Comparison of ENCODE assay signal across 23 cellular contexts in genomic region chr2:189104926-189105325, GRCh38.
DNase-seq lines count a peak whose midpoint lies in the region; ATAC-seq, FAIRE-seq and TF ChIP-seq lines count a peak whose summit lies in the region.
"Had no signal": no experiment of that assay in that cellular context is flagged by ENCODE, and none has a peak within 500 bp of the region (broad histone marks: within the 10 kb centered on the region; RNA-seq: fewer than 3 reads in every experiment).

No MANE protein-coding gene starts in this region.

- no peaks in the 10 kb centered on the region for H4K20me1 ChIP-seq in GM12878 (ENCODE audit: control insufficient read depth, insufficient read depth)

- in situ Hi-C loops in GM12878 (cut with MboI), result no loop called here

- POLR2A ChIA-PET in MCF 10A (lab: Yijun Ruan, JAX) (no interaction called here), GM12878 (lab: Charles Lee) (no interaction called here), HEK293T (lab: Yijun Ruan, JAX) (no interaction called here)

- CTCF ChIA-PET in MCF 10A (lab: Yijun Ruan, JAX), result interaction anchor here (1.6 to 2.9 kb wide), 2 partner anchors 10 to 11 kb away, joined by 4 to 18 read pairs; no protein-coding TSS in a partner anchor
- CTCF ChIA-PET in GM12878 (lab: Yijun Ruan, JAX), result interaction anchor here (0.8 to 2.4 kb wide), 3 partner anchors 9 to 38 kb away, joined by 3 to 16 read pairs (median 3); no protein-coding TSS in a partner anchor
- CTCF ChIA-PET in HEK293T (lab: Yijun Ruan, JAX), result no interaction called here

- H3K9me3 Mint-ChIP-seq in MCF 10A (ENCODE audit: unreplicated experiment), result no peaks in the 10 kb centered on the region
- H3K9me3 Mint-ChIP-seq: activated CD4-positive, alpha-beta memory T cell treated with anti-CD3 and anti-CD28 coated beads, Interleukin-2, amount 10 ng/mL, durations not matched to agents 7 days and 5 days; activated naive CD4-positive, alpha-beta T cell treated with anti-CD3 and anti-CD28 coated beads, Interleukin-2, amount 50 U/mL, for 24 hours; activated T-cell treated with anti-CD3 and anti-CD28 coated beads, Interleukin-2, amount 50 U/mL, for 24 hours; stimulated activated naive B cell treated with anti-CD40 and anti-IgM and Interleukin-4, amounts not matched to agents 10 μg/mL and 1 μg/mL and 100 μg/mL, for 72 hours had no signal

- H3K36me3 ChIP-seq in breast epithelium (no peaks in the 10 kb centered on the region), GM12878 (ENCODE audit: control insufficient read depth in 2 of 2, insufficient read depth in 2 of 2, low read length in 1 of 2) (no peaks in the 10 kb centered on the region), thoracic aorta (no peaks in the 10 kb centered on the region)
- H3K36me3 ChIP-seq: cardiac muscle cell, left lung had no signal

- H3K4me2 ChIP-seq in GM12878 (ENCODE audit: control insufficient read depth, insufficient read depth), result no peak overlapping the region

- H3K4me3 ChIP-seq in breast epithelium (no peak overlapping the region), GM12878 (no peak overlapping the region), fibroblast of pulmonary artery (replicated peaks; ENCODE audit: low read depth, low read length) (no peak overlapping the region), thoracic aorta (peak overlapping the region; percentile 8)
- H3K4me3 ChIP-seq: cardiac muscle cell, left lung, tibial nerve had no signal

- no peak overlapping the region for H3K27ac Mint-ChIP-seq in MCF 10A (ENCODE audit: low read depth, unreplicated experiment)
- H3K27ac Mint-ChIP-seq: activated CD4-positive, alpha-beta memory T cell treated with anti-CD3 and anti-CD28 coated beads, Interleukin-2, amount 10 ng/mL, durations not matched to agents 7 days and 5 days; activated naive CD4-positive, alpha-beta T cell treated with anti-CD3 and anti-CD28 coated beads, Interleukin-2, amount 50 U/mL, for 24 hours; activated T-cell treated with anti-CD3 and anti-CD28 coated beads, Interleukin-2, amount 50 U/mL, for 24 hours; stimulated activated naive B cell treated with anti-CD40 and anti-IgM and Interleukin-4, amounts not matched to agents 10 μg/mL and 1 μg/mL and 100 μg/mL, for 72 hours had no signal

- H3K79me2 ChIP-seq in GM12878 (ENCODE audit: control insufficient read depth, insufficient read depth, low read length), result no peaks in the 10 kb centered on the region

- peak in 1 of 2 experiments; percentile 56; a peak in 1 of 4 replicates for TF ChIP-seq EP300 in GM12878 (IDR thresholded peaks at IDR 0.05; ENCODE audit: borderline replicate concordance in 1 of 2, control insufficient read depth in 1 of 2, low read depth in 2 of 2, low read length in 2 of 2)

- peak; percentile 67 for ATAC-seq in GM12878
- ATAC-seq in thoracic aorta (ENCODE audit: insufficient number of reproducible peaks, low FRiP score, low read depth), result no peak
- no peak for ATAC-seq in HG03025 (IDR thresholded peaks at IDR 0.05; ENCODE audit: low FRiP score, unreplicated experiment)
- ATAC-seq: left lung; stimulated activated naive B cell treated with anti-CD40 and anti-IgM and Interleukin-4, amounts not matched to agents 10 μg/mL and 1 μg/mL and 100 μg/mL, for 72 hours had no signal

- no peak for TF ChIP-seq POLR2A in breast epithelium (IDR thresholded peaks at IDR 0.05)
- no peak for TF ChIP-seq POLR2A in GM12878 (IDR thresholded peaks at IDR 0.05; ENCODE audit: low read depth, low read length)

- H3K27ac ChIP-seq in breast epithelium (no peak overlapping the region), GM12878 (ENCODE audit: control insufficient read depth, insufficient read depth) (no peak overlapping the region), thoracic aorta (no peak overlapping the region)
- H3K27ac ChIP-seq: cardiac muscle cell had no signal

- no peak overlapping the region for H3K4me3 Mint-ChIP-seq in MCF 10A (ENCODE audit: unreplicated experiment)
- H3K4me3 Mint-ChIP-seq: activated CD4-positive, alpha-beta memory T cell treated with anti-CD3 and anti-CD28 coated beads, Interleukin-2, amount 10 ng/mL, durations not matched to agents 7 days and 5 days; activated naive CD4-positive, alpha-beta T cell treated with anti-CD3 and anti-CD28 coated beads, Interleukin-2, amount 50 U/mL, for 24 hours; activated T-cell treated with anti-CD3 and anti-CD28 coated beads, Interleukin-2, amount 50 U/mL, for 24 hours; stimulated activated naive B cell treated with anti-CD40 and anti-IgM and Interleukin-4, amounts not matched to agents 10 μg/mL and 1 μg/mL and 100 μg/mL, for 72 hours had no signal

- H3K27me3 ChIP-seq in breast epithelium (no peaks in the 10 kb centered on the region), GM12878 (replicated peaks in 1 of 2; ENCODE audit: control insufficient read depth in 2 of 2, insufficient read depth in 2 of 2, low read length in 1 of 2) (no peaks in the 10 kb centered on the region), thoracic aorta (replicated peaks; ENCODE audit: insufficient read depth) (no peaks in the 10 kb centered on the region)
- H3K27me3 ChIP-seq: cardiac muscle cell, left lung, tibial nerve had no signal

- no peak for TF ChIP-seq CTCF in MCF 10A (IDR thresholded peaks at IDR 0.05; ENCODE audit: unreplicated experiment)
- no peak for TF ChIP-seq CTCF in breast epithelium (IDR thresholded peaks at IDR 0.05)
- TF ChIP-seq CTCF in GM12878 (IDR thresholded peaks at IDR 0.05 in 2 of 3, conservative IDR thresholded peaks at IDR 0.05 in 1 of 3; ENCODE audit: control insufficient read depth in 2 of 3, extremely low read depth in 1 of 3, insufficient read depth in 1 of 3, low read depth in 3 of 3, low read length in 3 of 3), result no peak
- TF ChIP-seq CTCF in fibroblast of pulmonary artery (IDR thresholded peaks at IDR 0.05; ENCODE audit: low read length, missing control alignments), result no peak
- TF ChIP-seq CTCF in thoracic aorta (IDR thresholded peaks at IDR 0.05), result no peak

- H3K9me3 ChIP-seq in breast epithelium (no peaks in the 10 kb centered on the region), GM12878 (replicated peaks; ENCODE audit: control insufficient read depth, insufficient read depth, low read length) (no peaks in the 10 kb centered on the region), thoracic aorta (no peaks in the 10 kb centered on the region)
- H3K9me3 ChIP-seq: left lung, tibial nerve had no signal

- no peak for FAIRE-seq in GM12878 (lab: Jason Lieb, UNC)

- SMC1A ChIA-PET in GM12878 (lab: Charles Lee; ENCODE audit: uncharacterized antibody, unreplicated experiment), result interaction anchor here (1.4 to 2.0 kb wide), 2 partner anchors 11 to 121 kb away, joined by 3 to 10 read pairs; no protein-coding TSS in a partner anchor

- no peaks in the 10 kb centered on the region for H3K4me1 ChIP-seq in breast epithelium
- H3K4me1 ChIP-seq in GM12878 (ENCODE audit: control insufficient read depth, insufficient read depth, low read length), result no peaks in the 10 kb centered on the region
- H3K4me1 ChIP-seq in thoracic aorta (ENCODE audit: control insufficient read depth in 1 of 2, low read depth in 2 of 2), result peaks cover 16 to 25% of the 10 kb centered on the region in 2 donors
- H3K4me1 ChIP-seq: left lung had no signal

- intact Hi-C loops in MCF 10A (cut with micrococcal nuclease) (no loop called here), breast epithelium (cut with DNase I; ENCODE audit: low total_unique reads) (no loop called here), GM12878 (cut with micrococcal nuclease; ENCODE audit: unreplicated experiment) (no loop called here)

- no peak overlapping the region for H2AFZ ChIP-seq in GM12878 (ENCODE audit: control insufficient read depth, low read depth, low read length)

- BruUV-seq in MCF 10A (replicated peaks; lab: Mats Ljungman, UMichigan) (no TSS peak), GM12878 (replicated peaks; lab: Mats Ljungman, UMichigan) (no TSS peak)

- no peak for TF ChIP-seq RAD21 in GM12878 (IDR thresholded peaks at IDR 0.05; ENCODE audit: insufficient read depth, low read depth, low read length)

- H3K9ac ChIP-seq in GM12878 (ENCODE audit: control insufficient read depth, insufficient read depth, low read length), result no peak overlapping the region

- no peaks in the 10 kb centered on the region for H3K4me1 Mint-ChIP-seq in MCF 10A (ENCODE audit: insufficient read depth, unreplicated experiment)
- H3K4me1 Mint-ChIP-seq: activated CD4-positive, alpha-beta memory T cell treated with anti-CD3 and anti-CD28 coated beads, Interleukin-2, amount 10 ng/mL, durations not matched to agents 7 days and 5 days; stimulated activated naive B cell treated with anti-CD40 and anti-IgM and Interleukin-4, amounts not matched to agents 10 μg/mL and 1 μg/mL and 100 μg/mL, for 72 hours had no signal

- DNase-seq in MCF 10A (ENCODE audit: unreplicated experiment) (peak; percentile 5), breast epithelium (ENCODE audit: low spot score in 2 of 2) (no peak), GM12878 (ENCODE audit: low read depth, low spot score) (no peak), fibroblast of pulmonary artery (ENCODE audit: low read depth) (peak; percentile 61), thoracic aorta (ENCODE audit: low spot score) (no peak), HEK293T (ENCODE audit: extremely low spot score) (no peak), pons (ENCODE audit: low spot score) (no peak)
- DNase-seq: 8988T; activated CD4-positive, alpha-beta memory T cell treated with anti-CD3 and anti-CD28 coated beads, Interleukin-2, amount 10 ng/mL, durations not matched to agents 7 days and 5 days; activated T-cell treated with anti-CD3 and anti-CD28 coated beads, Interleukin-2, amount 50 U/mL, for 24 hours; C1 segment of cervical spinal cord; DMS53; effector CD8-positive, alpha-beta T cell; left lung; MM.1S; NCI-H1694 treated with DMSO at 0.1 percent for 48 hours; NCI-H446; NK-92 treated with Interleukin-12 subunit alpha and Interleukin-12 subunit beta, amount 100 ng/mL, for 24 hours; stimulated activated naive B cell treated with anti-CD40 and anti-IgM and Interleukin-4, amounts not matched to agents 10 μg/mL and 1 μg/mL and 100 μg/mL, for 72 hours had no signal

- no peaks in the 10 kb centered on the region for H3K27me3 Mint-ChIP-seq in MCF 10A (ENCODE audit: insufficient read depth, unreplicated experiment)
- H3K27me3 Mint-ChIP-seq: activated CD4-positive, alpha-beta memory T cell treated with anti-CD3 and anti-CD28 coated beads, Interleukin-2, amount 10 ng/mL, durations not matched to agents 7 days and 5 days; activated naive CD4-positive, alpha-beta T cell treated with anti-CD3 and anti-CD28 coated beads, Interleukin-2, amount 50 U/mL, for 24 hours; activated T-cell treated with anti-CD3 and anti-CD28 coated beads, Interleukin-2, amount 50 U/mL, for 24 hours; stimulated activated naive B cell treated with anti-CD40 and anti-IgM and Interleukin-4, amounts not matched to agents 10 μg/mL and 1 μg/mL and 100 μg/mL, for 72 hours had no signal

- RAD21 ChIA-PET in GM12878 (lab: Charles Lee; ENCODE audit: unreplicated experiment), result interaction anchor here (0.8 to 1.6 kb wide), 4 partner anchors 10 to 336 kb away, joined by 3 to 6 read pairs (median 4); partner anchors contain the start of gene WDR75

- H3K36me3 Mint-ChIP-seq in MCF 10A (ENCODE audit: insufficient read depth, unreplicated experiment), result no peaks in the 10 kb centered on the region
- H3K36me3 Mint-ChIP-seq: activated naive CD4-positive, alpha-beta T cell treated with anti-CD3 and anti-CD28 coated beads, Interleukin-2, amount 50 U/mL, for 24 hours; stimulated activated naive B cell treated with anti-CD40 and anti-IgM and Interleukin-4, amounts not matched to agents 10 μg/mL and 1 μg/mL and 100 μg/mL, for 72 hours had no signal

- 49% methylated on average over 2 of the region's 2 CpGs for WGBS in GM12878 (ENCODE audit: insufficient coverage, insufficient replicate concordance, low lambda C conversion rate, missing lambda C conversion rate)

Comparison
In these comparisons a context has a peak if more than half of its experiments do, and no peak if none do; other contexts are left out.
1. DNase-seq: peak in MCF 10A (single experiment) and fibroblast of pulmonary artery (single experiment); none in breast epithelium (0 of 2), GM12878 (single experiment), thoracic aorta (single experiment), HEK293T (single experiment) and pons (single experiment).